ENCODE assay signal across 20 cellular contexts in the genomic region with DNA sequence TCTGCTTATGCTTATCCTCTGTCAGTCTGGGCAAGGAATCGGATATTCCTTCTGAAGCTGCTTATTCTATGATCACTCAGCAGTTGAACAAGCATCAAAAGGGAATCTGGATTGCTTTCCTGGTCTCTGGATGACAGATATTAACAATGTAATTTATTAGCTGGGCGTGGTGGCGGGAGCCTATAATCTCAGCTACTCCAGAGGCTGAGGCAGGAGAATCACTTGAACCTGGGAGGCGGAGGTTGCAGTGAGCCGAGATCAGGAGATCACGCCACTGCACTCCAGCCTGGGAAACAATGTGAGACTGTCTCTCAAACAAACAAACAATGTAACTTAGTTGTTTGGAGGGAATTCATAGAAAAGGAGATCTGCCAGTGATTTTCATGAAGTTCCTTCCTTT.
DNase-seq lines count a peak whose midpoint lies in the region; FAIRE-seq and TF ChIP-seq lines count a peak whose summit lies in the region.
"Had no signal": no experiment of that assay in that cellular context is flagged by ENCODE, and none has a peak within 500 bp of the region (broad histone marks: within the 10 kb centered on the region; RNA-seq: fewer than 3 reads in every experiment).

No MANE protein-coding gene starts in this region.

- H3K27me3 ChIP-seq in WERI-Rb-1 (ENCODE audit: insufficient read depth, low read depth, severe bottlenecking), result no peaks in the 10 kb centered on the region

- peaks cover 8% of the 10 kb centered on the region for H3K9me3 ChIP-seq in WERI-Rb-1 (ENCODE audit: severe bottlenecking)

- peak overlapping the region; percentile 80 for H3K27ac ChIP-seq in WERI-Rb-1
- H3K27ac ChIP-seq: GM23248 had no signal

- no peak for TF ChIP-seq CTCF in D721Med (IDR thresholded peaks at IDR 0.05; ENCODE audit: insufficient read depth, missing control alignments)
- no peak for TF ChIP-seq CTCF in WERI-Rb-1 (IDR thresholded peaks at IDR 0.05; ENCODE audit: low read depth, low read length)
- no peak for TF ChIP-seq CTCF in foreskin fibroblast (IDR thresholded peaks at IDR 0.05; ENCODE audit: low read depth, low read length)

- FAIRE-seq in D721Med (lab: Jason Lieb, UNC), result peak; percentile 99
- FAIRE-seq: GM12878, GM19239, H1 had no signal

- no peaks in the 10 kb centered on the region for H3K36me3 ChIP-seq in WERI-Rb-1

- no peak for DNase-seq in D721Med (ENCODE audit: insufficient read length, low spot score)
- DNase-seq in NCI-H524 treated with DMSO at 0.1 percent for 48 hours (lab: John Stamatoyannopoulos, UW), result peak; percentile 63
- peak; percentile 83 for DNase-seq in WERI-Rb-1
- no peak for DNase-seq in HK-2 (ENCODE audit: unreplicated experiment)
- DNase-seq in cortex of kidney (lab: John Stamatoyannopoulos, UW), result no peak
- no peak for DNase-seq in foreskin fibroblast
- DNase-seq: C1 segment of cervical spinal cord; Calu3; CD4-positive, alpha-beta memory T cell; COR-L47; DMS 273 treated with DMSO at 0.1 percent for 48 hours; DMS79; EL; GDM1; GM23248; H7; HCEC 1CT had no signal

- H3K4me3 ChIP-seq in WERI-Rb-1 (ENCODE audit: low read depth, low read length) (no peak overlapping the region; the same call in 1 of the 2 replicates), foreskin fibroblast (ENCODE audit: low read depth in 1 of 2, low read length in 2 of 2) (no peak overlapping the region)
- H3K4me3 ChIP-seq: GM12878, GM23248 had no signal

Comparison
In these comparisons a context has a peak if more than half of its experiments do, and no peak if none do; other contexts are left out.
1. DNase-seq: peak in NCI-H524 treated with DMSO at 0.1 percent for 48 hours (single experiment) and WERI-Rb-1 (single experiment); none in D721Med (single experiment), HK-2 (single experiment), cortex of kidney (single experiment) and foreskin fibroblast (0 of 2).